ENCODE assay signal across 28 cellular contexts in the genomic region with DNA sequence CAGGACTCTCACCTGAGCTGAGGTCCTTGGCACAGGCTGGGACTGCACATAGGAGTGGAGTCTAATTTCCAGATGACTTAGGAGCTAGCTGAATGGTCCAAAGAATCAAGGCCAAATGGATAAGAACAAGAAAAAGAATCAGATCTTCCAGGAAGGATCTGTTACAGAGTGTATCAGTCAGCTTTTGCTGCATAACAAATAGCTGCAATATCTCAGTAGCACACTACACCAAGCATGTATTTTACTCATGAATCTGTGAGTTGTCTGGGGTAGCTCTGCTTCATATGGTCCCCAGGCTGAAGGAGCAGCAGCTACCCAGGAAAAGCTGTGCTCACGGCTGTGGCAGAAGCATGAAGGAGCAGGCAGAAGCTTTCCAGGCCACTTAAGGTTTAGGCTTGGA.
"Had no signal": no experiment of that assay in that cellular context is flagged by ENCODE, and none has a peak within 500 bp of the region (broad histone marks: within the 10 kb centered on the region; RNA-seq: fewer than 3 reads in every experiment).

No MANE protein-coding gene starts in this region.

- H3K27ac Mint-ChIP-seq: stimulated activated effector memory CD8-positive, alpha-beta T cell treated with anti-CD3 and anti-CD28 coated beads, Interleukin-12 subunit alpha, Interleukin-12 subunit beta, amount 100 ng/mL, for 72 hours; stimulated activated memory B cell treated with anti-CD40 and anti-IgM and Interleukin-4, amounts not matched to agents 10 μg/mL and 1 μg/mL and 100 μg/mL, for 72 hours; stimulated activated naive B cell treated with anti-CD40 and anti-IgM and Interleukin-4, amounts not matched to agents 10 μg/mL and 1 μg/mL and 100 μg/mL, for 72 hours; stimulated activated naive CD8-positive, alpha-beta T cell treated with anti-CD3 and anti-CD28 coated beads, Interleukin-15, amount 100 ng/mL, for 72 hours; stimulated activated naive CD8-positive, alpha-beta T cell treated with anti-CD3 and anti-CD28 coated beads, Interleukin-15, Interleukin-2, amounts not matched to agents 100 ng/mL and 50 ng/mL, for 24 hours; type B pancreatic cell had no signal

- H3K4me3 Mint-ChIP-seq: stimulated activated effector memory CD8-positive, alpha-beta T cell treated with anti-CD3 and anti-CD28 coated beads, Interleukin-12 subunit alpha, Interleukin-12 subunit beta, amount 100 ng/mL, for 72 hours; stimulated activated memory B cell treated with anti-CD40 and anti-IgM and Interleukin-4, amounts not matched to agents 10 μg/mL and 1 μg/mL and 100 μg/mL, for 72 hours; stimulated activated naive B cell treated with anti-CD40 and anti-IgM and Interleukin-4, amounts not matched to agents 10 μg/mL and 1 μg/mL and 100 μg/mL, for 72 hours; stimulated activated naive CD8-positive, alpha-beta T cell treated with anti-CD3 and anti-CD28 coated beads, Interleukin-15, amount 100 ng/mL, for 72 hours; stimulated activated naive CD8-positive, alpha-beta T cell treated with anti-CD3 and anti-CD28 coated beads, Interleukin-15, Interleukin-2, amounts not matched to agents 100 ng/mL and 50 ng/mL, for 24 hours; type B pancreatic cell had no signal

- FAIRE-seq: urothelium cell line had no signal

- H3K4me3 ChIP-seq: stomach, suprapubic skin, testis, thoracic aorta, thyroid gland, tibial artery, tibial nerve, transverse colon, upper lobe of left lung, upper lobe of right lung, uterus, vagina had no signal

- DNase-seq: stimulated activated CD4-positive, alpha-beta T cell treated with anti-CD3 and anti-CD28 coated beads, Interleukin-2, amount 100 ng/mL, for 48 hours; stimulated activated CD4-positive, alpha-beta T cell treated with anti-CD3 and anti-CD28 coated beads, Interleukin-4, amount 100 ng/mL, for 1 hour; stimulated activated CD4-positive, alpha-beta T cell treated with anti-CD3 and anti-CD28 coated beads, Interleukin-4, amount 100 ng/mL, for 24 hours; stimulated activated CD4-positive, alpha-beta T cell treated with anti-CD3 and anti-CD28 coated beads, Interleukin-4, amount 100 ng/mL, for 4 hours; stimulated activated CD8-positive, alpha-beta memory T cell treated with anti-CD3 and anti-CD28 coated beads, Interleukin-4, amount 100 ng/mL, for 48 hours; stimulated activated naive B cell treated with anti-CD40 and anti-IgM and Interleukin-4, amounts not matched to agents 10 μg/mL and 1 μg/mL and 100 μg/mL, for 72 hours; stimulated activated naive CD4-positive, alpha-beta T cell treated with Interleukin-2 at 50 U/mL for 16 hours; stimulated activated naive CD8-positive, alpha-beta T cell treated with anti-CD3 and anti-CD28 coated beads, Interleukin-15, amount 100 ng/mL, for 72 hours; stimulated activated naive CD8-positive, alpha-beta T cell treated with anti-CD3 and anti-CD28 coated beads, Interleukin-15, Interleukin-2, amounts not matched to agents 100 U/mL and 50 U/mL, for 24 hours; stomach; substantia nigra; testis; thyroid gland; tibial artery; transverse colon; trophoblast cell; upper lobe of left lung; upper lobe of right lung; uterus had no signal

- H3K27ac ChIP-seq: stomach, suprapubic skin, testis, thoracic aorta, thyroid gland, tibial artery, tibial nerve, transverse colon, upper lobe of left lung, upper lobe of right lung, uterus, vagina had no signal

- ATAC-seq: stimulated activated effector memory CD8-positive, alpha-beta T cell treated with anti-CD3 and anti-CD28 coated beads, Interleukin-12 subunit alpha, Interleukin-12 subunit beta, amount 100 ng/mL, for 72 hours; stimulated activated memory B cell treated with anti-CD40 and anti-IgM and Interleukin-4, amounts not matched to agents 10 μg/mL and 1 μg/mL and 100 μg/mL, for 72 hours; stimulated activated naive B cell treated with anti-CD40 and anti-IgM and Interleukin-4, amounts not matched to agents 10 μg/mL and 1 μg/mL and 100 μg/mL, for 72 hours; stimulated activated naive CD8-positive, alpha-beta T cell treated with anti-CD3 and anti-CD28 coated beads, Interleukin-15, amount 100 ng/mL, for 72 hours; stimulated activated naive CD8-positive, alpha-beta T cell treated with anti-CD3 and anti-CD28 coated beads, Interleukin-15, Interleukin-2, amounts not matched to agents 100 U/mL and 50 U/mL, for 24 hours; upper lobe of right lung had no signal

- H3K9me3 Mint-ChIP-seq: stimulated activated effector memory CD8-positive, alpha-beta T cell treated with anti-CD3 and anti-CD28 coated beads, Interleukin-12 subunit alpha, Interleukin-12 subunit beta, amount 100 ng/mL, for 72 hours; stimulated activated naive CD8-positive, alpha-beta T cell treated with anti-CD3 and anti-CD28 coated beads, Interleukin-15, Interleukin-2, amounts not matched to agents 100 ng/mL and 50 ng/mL, for 24 hours; type B pancreatic cell had no signal

- H3K9me3 ChIP-seq: suprapubic skin, testis, thoracic aorta, thyroid gland, tibial artery, tibial nerve, transverse colon, upper lobe of left lung, upper lobe of right lung, uterus, vagina had no signal

- H3K36me3 Mint-ChIP-seq: stimulated activated effector memory CD8-positive, alpha-beta T cell treated with anti-CD3 and anti-CD28 coated beads, Interleukin-12 subunit alpha, Interleukin-12 subunit beta, amount 100 ng/mL, for 72 hours; stimulated activated memory B cell treated with anti-CD40 and anti-IgM and Interleukin-4, amounts not matched to agents 10 μg/mL and 1 μg/mL and 100 μg/mL, for 72 hours; type B pancreatic cell had no signal

- H3K4me1 ChIP-seq: testis, tibial nerve, uterus, vagina had no signal

- H3K36me3 ChIP-seq: stomach, suprapubic skin, thoracic aorta, thyroid gland, tibial artery, tibial nerve, transverse colon, upper lobe of left lung, upper lobe of right lung, uterus, vagina had no signal

- H3K27me3 ChIP-seq: stomach, suprapubic skin, testis, thyroid gland, tibial nerve, transverse colon, upper lobe of left lung, upper lobe of right lung, uterus, vagina had no signal

- H3K27me3 Mint-ChIP-seq: stimulated activated naive CD8-positive, alpha-beta T cell treated with anti-CD3 and anti-CD28 coated beads, Interleukin-15, Interleukin-2, amounts not matched to agents 100 ng/mL and 50 ng/mL, for 24 hours had no signal

- H3K4me1 Mint-ChIP-seq: stimulated activated memory B cell treated with anti-CD40 and anti-IgM and Interleukin-4, amounts not matched to agents 10 μg/mL and 1 μg/mL and 100 μg/mL, for 72 hours; stimulated activated naive CD8-positive, alpha-beta T cell treated with anti-CD3 and anti-CD28 coated beads, Interleukin-15, amount 100 ng/mL, for 72 hours had no signal
